Comparison of ENCODE assay signal across 1 cellular context in the genomic region with DNA sequence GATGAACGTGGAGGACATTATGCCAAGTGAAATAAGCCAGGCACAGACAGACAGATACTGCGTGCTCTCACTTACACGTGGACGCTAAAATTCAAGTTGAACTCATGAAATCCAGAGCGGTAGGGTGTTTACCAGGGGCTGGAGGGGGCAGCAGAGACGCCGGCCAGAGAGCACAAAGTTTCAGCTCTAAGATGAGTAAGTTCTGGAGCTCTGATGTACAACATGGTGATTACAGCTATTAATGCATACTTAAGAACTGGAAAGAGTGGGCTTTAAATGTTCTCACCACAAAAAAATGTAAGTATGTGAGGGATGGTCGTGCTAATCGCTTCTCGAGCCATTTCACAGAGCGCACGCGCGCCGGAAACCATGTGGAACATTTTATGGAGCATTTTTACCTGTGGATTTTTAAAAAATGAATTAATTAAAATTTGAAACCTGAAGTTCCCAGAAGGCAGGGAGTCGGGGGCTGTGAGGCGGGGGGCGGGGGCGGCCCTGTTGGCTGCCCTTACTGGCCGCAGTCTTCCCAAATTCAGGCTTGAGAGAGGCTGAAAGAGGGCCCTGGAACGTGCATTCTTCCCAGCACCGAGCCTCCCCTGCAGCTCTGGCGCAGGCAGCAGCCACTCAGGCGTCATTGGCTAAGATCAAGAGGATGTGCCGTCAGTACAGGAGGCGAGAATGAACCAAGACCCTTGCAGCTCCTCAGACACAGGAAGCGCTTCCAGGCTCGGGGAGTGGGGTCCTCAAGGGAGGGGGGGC.
TF ChIP-seq lines count a peak whose summit lies in the region.

No MANE protein-coding gene starts in this region.

TF ChIP-seq in GM12878, 131 proteins besides CTCF, POLR2A, EP300 and RAD21 (continued from another document):
- TF ChIP-seq NFYA (IDR thresholded peaks at IDR 0.05; ENCODE audit: borderline replicate concordance, low read depth, low read length) (no peak), EGR1 (IDR thresholded peaks at IDR 0.05; ENCODE audit: borderline replicate concordance in 1 of 2, low read depth in 2 of 2, low read length in 2 of 2) (no peak), LARP7 (IDR thresholded peaks at IDR 0.05) (no peak), BRCA1 (IDR thresholded peaks at IDR 0.05; ENCODE audit: low read depth, low read length) (no peak), ZNF384 (IDR thresholded peaks at IDR 0.05; ENCODE audit: borderline replicate concordance, low read depth, low read length) (no peak)
- TF ChIP-seq, protein P1, sequence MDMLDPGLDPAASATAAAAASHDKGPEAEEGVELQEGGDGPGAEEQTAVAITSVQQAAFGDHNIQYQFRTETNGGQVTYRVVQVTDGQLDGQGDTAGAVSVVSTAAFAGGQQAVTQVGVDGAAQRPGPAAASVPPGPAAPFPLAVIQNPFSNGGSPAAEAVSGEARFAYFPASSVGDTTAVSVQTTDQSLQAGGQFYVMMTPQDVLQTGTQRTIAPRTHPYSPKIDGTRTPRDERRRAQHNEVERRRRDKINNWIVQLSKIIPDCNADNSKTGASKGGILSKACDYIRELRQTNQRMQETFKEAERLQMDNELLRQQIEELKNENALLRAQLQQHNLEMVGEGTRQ (IDR thresholded peaks at IDR 0.05; ENCODE audit: borderline replicate concordance, low read depth, low read length): no peak
- TF ChIP-seq, protein P2, sequence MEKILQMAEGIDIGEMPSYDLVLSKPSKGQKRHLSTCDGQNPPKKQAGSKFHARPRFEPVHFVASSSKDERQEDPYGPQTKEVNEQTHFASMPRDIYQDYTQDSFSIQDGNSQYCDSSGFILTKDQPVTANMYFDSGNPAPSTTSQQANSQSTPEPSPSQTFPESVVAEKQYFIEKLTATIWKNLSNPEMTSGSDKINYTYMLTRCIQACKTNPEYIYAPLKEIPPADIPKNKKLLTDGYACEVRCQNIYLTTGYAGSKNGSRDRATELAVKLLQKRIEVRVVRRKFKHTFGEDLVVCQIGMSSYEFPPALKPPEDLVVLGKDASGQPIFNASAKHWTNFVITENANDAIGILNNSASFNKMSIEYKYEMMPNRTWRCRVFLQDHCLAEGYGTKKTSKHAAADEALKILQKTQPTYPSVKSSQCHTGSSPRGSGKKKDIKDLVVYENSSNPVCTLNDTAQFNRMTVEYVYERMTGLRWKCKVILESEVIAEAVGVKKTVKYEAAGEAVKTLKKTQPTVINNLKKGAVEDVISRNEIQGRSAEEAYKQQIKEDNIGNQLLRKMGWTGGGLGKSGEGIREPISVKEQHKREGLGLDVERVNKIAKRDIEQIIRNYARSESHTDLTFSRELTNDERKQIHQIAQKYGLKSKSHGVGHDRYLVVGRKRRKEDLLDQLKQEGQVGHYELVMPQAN (conservative IDR thresholded peaks at IDR 0.05): no peak
- TF ChIP-seq, protein P3, sequence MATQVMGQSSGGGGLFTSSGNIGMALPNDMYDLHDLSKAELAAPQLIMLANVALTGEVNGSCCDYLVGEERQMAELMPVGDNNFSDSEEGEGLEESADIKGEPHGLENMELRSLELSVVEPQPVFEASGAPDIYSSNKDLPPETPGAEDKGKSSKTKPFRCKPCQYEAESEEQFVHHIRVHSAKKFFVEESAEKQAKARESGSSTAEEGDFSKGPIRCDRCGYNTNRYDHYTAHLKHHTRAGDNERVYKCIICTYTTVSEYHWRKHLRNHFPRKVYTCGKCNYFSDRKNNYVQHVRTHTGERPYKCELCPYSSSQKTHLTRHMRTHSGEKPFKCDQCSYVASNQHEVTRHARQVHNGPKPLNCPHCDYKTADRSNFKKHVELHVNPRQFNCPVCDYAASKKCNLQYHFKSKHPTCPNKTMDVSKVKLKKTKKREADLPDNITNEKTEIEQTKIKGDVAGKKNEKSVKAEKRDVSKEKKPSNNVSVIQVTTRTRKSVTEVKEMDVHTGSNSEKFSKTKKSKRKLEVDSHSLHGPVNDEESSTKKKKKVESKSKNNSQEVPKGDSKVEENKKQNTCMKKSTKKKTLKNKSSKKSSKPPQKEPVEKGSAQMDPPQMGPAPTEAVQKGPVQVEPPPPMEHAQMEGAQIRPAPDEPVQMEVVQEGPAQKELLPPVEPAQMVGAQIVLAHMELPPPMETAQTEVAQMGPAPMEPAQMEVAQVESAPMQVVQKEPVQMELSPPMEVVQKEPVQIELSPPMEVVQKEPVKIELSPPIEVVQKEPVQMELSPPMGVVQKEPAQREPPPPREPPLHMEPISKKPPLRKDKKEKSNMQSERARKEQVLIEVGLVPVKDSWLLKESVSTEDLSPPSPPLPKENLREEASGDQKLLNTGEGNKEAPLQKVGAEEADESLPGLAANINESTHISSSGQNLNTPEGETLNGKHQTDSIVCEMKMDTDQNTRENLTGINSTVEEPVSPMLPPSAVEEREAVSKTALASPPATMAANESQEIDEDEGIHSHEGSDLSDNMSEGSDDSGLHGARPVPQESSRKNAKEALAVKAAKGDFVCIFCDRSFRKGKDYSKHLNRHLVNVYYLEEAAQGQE (IDR thresholded peaks at IDR 0.05; ENCODE audit: low read depth, low read length): no peak
